Comparison of ENCODE assay signal across 18 cellular contexts in the genomic region with DNA sequence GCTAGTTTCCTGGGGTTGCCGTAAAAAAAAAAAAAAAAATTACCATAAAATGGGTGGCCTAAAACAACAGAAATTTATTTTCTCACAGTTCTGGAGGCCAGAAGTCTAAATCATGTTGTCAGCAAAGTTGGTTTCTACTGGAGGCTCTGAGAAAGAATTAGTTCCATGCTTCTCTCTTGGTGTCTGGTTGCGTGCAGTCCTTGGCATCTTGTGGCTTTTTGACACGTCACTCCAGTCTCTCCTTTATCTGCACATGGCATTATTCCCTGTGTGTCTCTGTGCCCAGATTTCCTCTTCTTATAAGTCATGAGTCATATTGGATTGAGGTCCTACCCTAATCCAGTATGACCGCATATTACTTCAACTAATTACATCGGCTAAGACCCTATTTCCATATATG. TPM values are rescaled to one million over a fixed set of nuclear protein-coding genes. Genes with fewer than 3 reads are reported as not detected.
DNase-seq lines count a peak whose midpoint lies in the region; TF ChIP-seq lines count a peak whose summit lies in the region.
"Had no signal": no experiment of that assay in that cellular context is flagged by ENCODE, and none has a peak within 500 bp of the region (broad histone marks: within the 10 kb centered on the region; RNA-seq: fewer than 3 reads in every experiment).

No MANE protein-coding gene starts in this region.

- DNase-seq in AG08395 (ENCODE audit: low spot score) = peak; percentile 61
- DNase-seq in H4 (ENCODE audit: low spot score) = peak; percentile 99
- peak; percentile 68 for DNase-seq in astrocyte of the cerebellum (ENCODE audit: low read depth)
- peak; percentile 97 for DNase-seq in myocyte (ENCODE audit: low read depth)
- no peak for DNase-seq in foreskin melanocyte
- DNase-seq in NOMO-1 treated with DMSO at 0.1 percent for 48 hours (lab: John Stamatoyannopoulos, UW; ENCODE audit: unreplicated experiment) = no peak
- DNase-seq in GDM1 (lab: John Stamatoyannopoulos, UW) = no peak
- DNase-seq in progenitor cell of endocrine pancreas (ENCODE audit: low spot score, unreplicated experiment) = no peak
- DNase-seq: activated CD4-positive, alpha-beta T cell treated with anti-CD3 and anti-CD28 coated beads for 48 hours; CD8-positive, alpha-beta memory T cell; central memory CD4-positive, alpha-beta T cell; erythroblast; NCI-H524; nucleus accumbens; stimulated activated CD4-positive, alpha-beta T cell treated with anti-CD3 and anti-CD28 coated beads, Interleukin-2, amount 100 ng/mL, for 24 hours; T-cell; uterus had no signal

- H3K4me1 Mint-ChIP-seq in progenitor cell of endocrine pancreas (ENCODE audit: low read depth) = no peaks in the 10 kb centered on the region
- H3K4me1 Mint-ChIP-seq: CD8-positive, alpha-beta memory T cell; T-cell had no signal

- in situ Hi-C loops in astrocyte of the cerebellum (cut with HindIII; ENCODE audit: low sequenced_read_pairs) = no loop called here

- H3K27ac Mint-ChIP-seq in progenitor cell of endocrine pancreas = no peak overlapping the region
- H3K27ac Mint-ChIP-seq: T-cell had no signal

- H3K4me3 Mint-ChIP-seq in progenitor cell of endocrine pancreas (ENCODE audit: low read depth) = no peak overlapping the region
- H3K4me3 Mint-ChIP-seq: CD8-positive, alpha-beta memory T cell; T-cell had no signal

- H3K27me3 Mint-ChIP-seq in progenitor cell of endocrine pancreas = no peaks in the 10 kb centered on the region
- H3K27me3 Mint-ChIP-seq: T-cell had no signal

- no peaks in the 10 kb centered on the region for H3K9me3 Mint-ChIP-seq in progenitor cell of endocrine pancreas (ENCODE audit: low read depth)
- H3K9me3 Mint-ChIP-seq: CD8-positive, alpha-beta memory T cell; T-cell had no signal

- H3K36me3 Mint-ChIP-seq in progenitor cell of endocrine pancreas (ENCODE audit: insufficient read depth) = no peaks in the 10 kb centered on the region
- H3K36me3 Mint-ChIP-seq: CD8-positive, alpha-beta memory T cell; T-cell had no signal

- H3K4me3 ChIP-seq in astrocyte of the cerebellum (ENCODE audit: low read depth, low read length) = no peak overlapping the region
- H3K4me3 ChIP-seq: uterus had no signal

- TF ChIP-seq CTCF in astrocyte of the cerebellum (IDR thresholded peaks at IDR 0.05; ENCODE audit: low read depth, low read length, missing control alignments) = no peak
- TF ChIP-seq CTCF in progenitor cell of endocrine pancreas (IDR thresholded peaks at IDR 0.05; ENCODE audit: unreplicated experiment) = no peak

RNA-seq across cellular contexts. Expression of gene SPATA4, which starts 38.7 kb away (rescaled TPM):
- total RNA-seq in H4 (2014; rRNA removed; shearing (Covaris generic)) = not detected in 2 replicates
- total RNA-seq in myocyte (1.3 TPM in 1 of 2 replicates, not detected in the other), progenitor cell of endocrine pancreas (0.33 and 0.93 TPM in 2 replicates)
- 0.38 TPM for polyA plus RNA-seq in myocyte (2012)
- total RNA-seq: CD8-positive, alpha-beta memory T cell; lower leg skin; T-cell had no signal
- polyA plus RNA-seq: CD8-positive, alpha-beta memory T cell had no signal

Comparison
In these comparisons a context has a peak if more than half of its experiments do, and no peak if none do; other contexts are left out.
1. DNase-seq: peak in AG08395 (single experiment), H4 (single experiment), astrocyte of the cerebellum (single experiment) and myocyte (single experiment); none in foreskin melanocyte (single experiment), NOMO-1 treated with DMSO at 0.1 percent for 48 hours (single experiment), GDM1 (single experiment) and progenitor cell of endocrine pancreas (single experiment).